In genomic region chr6:82057846-82058554, GRCh38 we compare ENCODE assay signal across 12 cellular contexts.
DNase-seq lines count a peak whose midpoint lies in the region; ATAC-seq and TF ChIP-seq lines count a peak whose summit lies in the region.
"Had no signal": no experiment of that assay in that cellular context is flagged by ENCODE, and none has a peak within 500 bp of the region (broad histone marks: within the 10 kb centered on the region; RNA-seq: fewer than 3 reads in every experiment).

No MANE protein-coding gene starts in this region.

- H3K4me1 Mint-ChIP-seq in endothelial cell (ENCODE audit: unreplicated experiment) = no peaks in the 10 kb centered on the region

- no peaks in the 10 kb centered on the region for H3K9me3 Mint-ChIP-seq in endothelial cell (ENCODE audit: unreplicated experiment)

- ATAC-seq in GM21576 (IDR thresholded peaks at IDR 0.05; ENCODE audit: unreplicated experiment) = no peak

- no peak overlapping the region for H3K4me3 Mint-ChIP-seq in endothelial cell (ENCODE audit: unreplicated experiment)
- H3K4me3 Mint-ChIP-seq: neural crest cell had no signal

- no peaks in the 10 kb centered on the region for H3K36me3 Mint-ChIP-seq in endothelial cell (ENCODE audit: low read depth, unreplicated experiment)

- no peak overlapping the region for H3K27ac Mint-ChIP-seq in endothelial cell (ENCODE audit: unreplicated experiment)

- DNase-seq in EL (peak; percentile 62), NCI-H2196 treated with DMSO at 0.1 percent for 48 hours (lab: John Stamatoyannopoulos, UW; ENCODE audit: unreplicated experiment) (peak; percentile 62), choroid plexus epithelial cell (ENCODE audit: low read depth) (peak; percentile 85), midbrain (lab: John Stamatoyannopoulos, UW) (peak; percentile 39), NAMALWA (ENCODE audit: low spot score) (no peak), GM10266 (ENCODE audit: extremely low spot score) (no peak), endothelial cell (ENCODE audit: low spot score) (no peak)
- DNase-seq: activated CD4-positive, alpha-beta T cell treated with anti-CD3 and anti-CD28 coated beads for 48 hours; KG1 had no signal

- TF ChIP-seq CTCF in choroid plexus epithelial cell (conservative IDR thresholded peaks at IDR 0.05; ENCODE audit: low read depth, low read length) (no peak), GM10266 (IDR thresholded peaks at IDR 0.05; ENCODE audit: control insufficient read depth, insufficient read depth, low read depth, missing control alignments) (no peak), endothelial cell (IDR thresholded peaks at IDR 0.05; ENCODE audit: unreplicated experiment) (no peak)

- no peak overlapping the region for H3K4me3 ChIP-seq in choroid plexus epithelial cell (ENCODE audit: low read depth, low read length)
- H3K4me3 ChIP-seq: vagina had no signal

- H3K27me3 Mint-ChIP-seq in endothelial cell (ENCODE audit: unreplicated experiment) = no peaks in the 10 kb centered on the region

Comparison
In these comparisons a context has a peak if more than half of its experiments do, and no peak if none do; other contexts are left out.
1. DNase-seq: peak in EL (single experiment), NCI-H2196 treated with DMSO at 0.1 percent for 48 hours (single experiment), choroid plexus epithelial cell (single experiment) and midbrain (single experiment); none in NAMALWA (single experiment), GM10266 (single experiment) and endothelial cell (single experiment).